In the genomic region with DNA sequence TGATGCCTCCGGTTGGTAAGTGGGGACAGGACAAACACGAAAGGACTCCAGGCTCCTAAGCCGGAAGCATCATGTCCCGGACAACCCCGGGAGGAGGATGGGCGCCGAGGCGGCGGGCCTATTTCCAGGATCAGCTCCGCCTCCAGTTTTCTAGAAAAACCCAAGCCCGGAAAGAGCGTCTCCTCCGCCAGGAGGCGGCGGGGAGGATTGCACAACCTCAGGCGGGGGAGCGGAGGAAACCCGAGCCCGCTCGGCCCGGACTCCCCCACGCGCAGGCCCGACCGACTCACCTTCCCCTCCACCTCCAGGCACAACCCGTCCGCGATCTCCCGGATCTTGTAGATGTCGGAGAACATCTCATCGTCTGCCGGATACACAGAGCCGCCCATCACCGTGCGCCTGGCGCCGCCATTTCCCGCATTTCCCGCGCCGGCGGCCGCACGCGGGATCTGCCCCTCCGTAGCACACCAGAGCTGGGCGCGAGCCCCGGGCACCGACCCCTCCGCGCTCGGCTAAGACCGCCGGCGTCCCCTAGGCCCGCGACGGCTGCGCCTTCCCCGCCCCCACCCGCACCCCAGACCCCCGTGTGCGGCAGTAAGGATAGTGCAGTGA, we compare ENCODE assay signal across 8 cellular contexts. TPM values are rescaled to one million over a fixed set of nuclear protein-coding genes. Genes with fewer than 3 reads are reported as not detected.
DNase-seq lines count a peak whose midpoint lies in the region; ATAC-seq and TF ChIP-seq lines count a peak whose summit lies in the region.

No MANE protein-coding gene starts in this region.

- no peaks in the 10 kb centered on the region for H3K27me3 ChIP-seq in BE2C
- no peaks in the 10 kb centered on the region for H3K27me3 ChIP-seq in lung (ENCODE audit: control insufficient read depth, insufficient read depth)

- H3K4me1 ChIP-seq in BE2C, result peaks cover 3% of the 10 kb centered on the region; the same call in 1 of the 2 replicates
- H3K4me1 ChIP-seq in lung (ENCODE audit: control insufficient read depth in 2 of 2, insufficient read depth in 2 of 2, low read length in 2 of 2), result peaks cover 10 to 38% of the 10 kb centered on the region in 2 donors

- 0 to 1% methylated on average over 61 to 64 of the region's 64 CpGs for WGBS in lung, 2 donors

- H3K4me3 ChIP-seq in BE2C (ENCODE audit: low read depth, low read length) (peak overlapping the region; percentile 66), lung (peak overlapping the region; percentile 94)

- DNase-seq in BE2C, result peak; percentile 89
- peak; percentile 87 for DNase-seq in NCI-H748 (lab: John Stamatoyannopoulos, UW; ENCODE audit: unreplicated experiment)
- DNase-seq in activated CD8-positive, alpha-beta memory T cell treated with anti-CD3 and anti-CD28 coated beads for 1 hour (ENCODE audit: extremely low read depth in 1 of 2, low read depth in 1 of 2), result peak; percentile 49 to 59
- DNase-seq in ecto neural progenitor cell (ENCODE audit: low spot score), result peak; percentile 87
- peak; percentile 93 for DNase-seq in lung (ENCODE audit: low spot score)
- peak; percentile 51 to 63 (median 60) for DNase-seq in stimulated activated CD4-positive, alpha-beta T cell treated with anti-CD3 and anti-CD28 coated beads, TNF-alpha, amount 100 ng/mL, for 1 hour (ENCODE audit: low read depth in 3 of 3, low spot score in 1 of 3)

- TF ChIP-seq CTCF in BE2C (IDR thresholded peaks at IDR 0.05; ENCODE audit: low read depth, low read length) (peak; percentile 58), lung (IDR thresholded peaks at IDR 0.05; ENCODE audit: control extremely low read depth, extremely low read depth) (no peak)

- H3K27ac ChIP-seq in lung (ENCODE audit: low read depth in 1 of 2, low read length in 1 of 2), result peak overlapping the region; percentile 100

- ATAC-seq in GM19025 (IDR thresholded peaks at IDR 0.05; ENCODE audit: low read depth, unreplicated experiment) (peak; percentile 6), HG03342 (IDR thresholded peaks at IDR 0.05; ENCODE audit: unreplicated experiment) (peak; percentile 38), lung (ENCODE audit: insufficient read depth, low FRiP score) (peak; percentile 67)

- H3K9me3 ChIP-seq in BE2C (no peaks in the 10 kb centered on the region), lung (ENCODE audit: control insufficient read depth in 2 of 2, insufficient read depth in 1 of 2, low read length in 1 of 2) (no peaks in the 10 kb centered on the region)

- H3K36me3 ChIP-seq in BE2C (peaks cover 52% of the 10 kb centered on the region), lung (ENCODE audit: control insufficient read depth in 2 of 2, insufficient read depth in 2 of 2, low read length in 2 of 2) (peaks cover 28 to 35% of the 10 kb centered on the region in 2 donors)

RNA-seq across cellular contexts. Expression of gene TPT1, which starts 0.5 kb away (rescaled TPM):
- 1,369 TPM for polyA plus RNA-seq in BE2C (2012; ENCODE audit: insufficient read depth, insufficient read length, low read depth)
- total RNA-seq in lung, result 1,000 to 10,000 TPM; 2,791 to 4,410 TPM
- polyA plus RNA-seq in lung, result 1,000 to 10,000 TPM; 4,352 to 8,629 TPM

Comparison
In these comparisons a context has a peak if more than half of its experiments do, and no peak if none do; other contexts are left out.
1. Peak in every context shown above with its lines: DNase-seq, ATAC-seq, H3K4me3 ChIP-seq and H3K27ac ChIP-seq.
2. ATAC-seq: peak in every context shown above with its lines; median percentile 67 in lung; 38 in HG03342; 6 in GM19025.